Comparison of ENCODE assay signal across 8 cellular contexts in genomic region chr12:57088442-57089258, GRCh38. TPM values are rescaled to one million over a fixed set of nuclear protein-coding genes. Genes with fewer than 3 reads are reported as not detected.
DNase-seq lines count a peak whose midpoint lies in the region; ATAC-seq and TF ChIP-seq lines count a peak whose summit lies in the region.

TSS of gene NAB2 (plus strand) at chr12:57089114. CDS start at chr12:57089272, 158 bp downstream.

- peak; percentile 16 to 32 for TF ChIP-seq RAD21 in liver (IDR thresholded peaks at IDR 0.05)

- ATAC-seq in GM19351 (IDR thresholded peaks at IDR 0.05; ENCODE audit: unreplicated experiment) = peak; percentile 53
- peak; percentile 34 for ATAC-seq in HG03520 (IDR thresholded peaks at IDR 0.05; ENCODE audit: unreplicated experiment)

- H3K9ac ChIP-seq in liver (ENCODE audit: low read depth in 1 of 2, low read length in 2 of 2) = peak within 1 kb of the TSS; percentile 13 to 90

- no peaks in the 10 kb centered on the region for H3K27me3 ChIP-seq in liver (ENCODE audit: control insufficient read depth in 4 of 4, insufficient read depth in 4 of 4, low read length in 3 of 4)

- no peak for TF ChIP-seq CTCF in liver (IDR thresholded peaks at IDR 0.05; ENCODE audit: low read depth, low read length, missing input control)

- H3K36me3 ChIP-seq in liver (ENCODE audit: control insufficient read depth in 4 of 4, insufficient read depth in 3 of 4, low read depth in 1 of 4, low read length in 3 of 4) = peaks cover 7 to 15% (median 11%) of the 10 kb centered on the region in 4 donors

- H3K4me3 ChIP-seq in liver (ENCODE audit: low read depth in 1 of 3, low read length in 3 of 3) = peak within 1 kb of the TSS; percentile 82 to 94 (median 88)

- WGBS in liver = under 1% methylated on average over 85 of the region's 85 CpGs

- H3K9me3 ChIP-seq in liver (ENCODE audit: control insufficient read depth in 4 of 4, low read length in 3 of 4) = no peaks in the 10 kb centered on the region

- H3K4me1 ChIP-seq in liver (ENCODE audit: control insufficient read depth in 4 of 4, insufficient read depth in 4 of 4, low read length in 3 of 4) = peaks cover 9 to 45% (median 24%) of the 10 kb centered on the region in 4 donors

- H3K27ac ChIP-seq in liver (ENCODE audit: low read depth in 1 of 2, low read length in 2 of 2) = peak within 1 kb of the TSS; percentile 96 to 100

- DNase-seq in C1 segment of cervical spinal cord (lab: John Stamatoyannopoulos, UW) (peak; percentile 31 to 96 (median 84)), NCI-H748 (lab: John Stamatoyannopoulos, UW; ENCODE audit: unreplicated experiment) (peak; percentile 92), dermis blood vessel endothelial cell (peak; percentile 93)
- peak; percentile 60 to 83 for DNase-seq in activated CD4-positive, alpha-beta T cell treated with anti-CD3 and anti-CD28 coated beads, Interleukin-2, amount 50 U/mL, for 24 hours (ENCODE audit: low read depth in 1 of 2, low spot score in 1 of 2)
- peak; percentile 76 to 81 for DNase-seq in stimulated activated CD4-positive, alpha-beta T cell treated with anti-CD3 and anti-CD28 coated beads, Interleukin-2, amount 100 ng/mL, for 48 hours

TF ChIP-seq in liver, 16 proteins besides CTCF, POLR2A, EP300 and RAD21:
- peak; percentile 91 for TF ChIP-seq ZBTB33 (IDR thresholded peaks at IDR 0.05)
- peak; percentile 36 to 55 for TF ChIP-seq HNF4A (conservative IDR thresholded peaks at IDR 0.05)
- TF ChIP-seq TAF1 (conservative IDR thresholded peaks at IDR 0.05) = no peak
- TF ChIP-seq FOXA2 (IDR thresholded peaks at IDR 0.05) = peak; percentile 63
- TF ChIP-seq FOXA1 (IDR thresholded peaks at IDR 0.05) = peak; percentile 81
- peak; percentile 30 to 85 for TF ChIP-seq JUND (IDR thresholded peaks at IDR 0.05)
- TF ChIP-seq REST (IDR thresholded peaks at IDR 0.05) = peak; percentile 90
- TF ChIP-seq EGR1 (IDR thresholded peaks at IDR 0.05; ENCODE audit: low read depth in 2 of 2) = peak; percentile 88 to 96
- peak; percentile 74 for TF ChIP-seq MAX (IDR thresholded peaks at IDR 0.05)
- peak in 1 of 2 donors; percentile 57 for TF ChIP-seq GABPA (IDR thresholded peaks at IDR 0.05 in 1 of 2, conservative IDR thresholded peaks at IDR 0.05 in 1 of 2)
- TF ChIP-seq RXRA (IDR thresholded peaks at IDR 0.05) = peak; percentile 55 to 66
- TF ChIP-seq NR2F2 (IDR thresholded peaks at IDR 0.05) = peak; percentile 13
- TF ChIP-seq ATF3 (IDR thresholded peaks at IDR 0.05) = peak; percentile 52
- peak; percentile 66 for TF ChIP-seq YY1 (IDR thresholded peaks at IDR 0.05)
- TF ChIP-seq SP1 (IDR thresholded peaks at IDR 0.05) = peak; percentile 80
- no peak for TF ChIP-seq HNF4G (IDR thresholded peaks at IDR 0.05)
TF ChIP-seq in liver: peak in this region for 14.

RNA-seq across cellular contexts. Expression of gene NAB2, which starts in this region (rescaled TPM):
- total RNA-seq in dermis blood vessel endothelial cell (9.6 and 26.9 TPM in 2 replicates), liver (1 to 10 TPM; 3.9 to 10.0 TPM)
- polyA plus RNA-seq in liver = 1 to 10 TPM; 1.9 to 8.6 TPM

Comparison
In these comparisons a context has a peak if more than half of its experiments do, and no peak if none do; other contexts are left out.
1. Peak in every context shown above with its lines: DNase-seq, ATAC-seq, H3K4me3 ChIP-seq and H3K27ac ChIP-seq.